ENCODE assay signal across 11 cellular contexts in the genomic region with DNA sequence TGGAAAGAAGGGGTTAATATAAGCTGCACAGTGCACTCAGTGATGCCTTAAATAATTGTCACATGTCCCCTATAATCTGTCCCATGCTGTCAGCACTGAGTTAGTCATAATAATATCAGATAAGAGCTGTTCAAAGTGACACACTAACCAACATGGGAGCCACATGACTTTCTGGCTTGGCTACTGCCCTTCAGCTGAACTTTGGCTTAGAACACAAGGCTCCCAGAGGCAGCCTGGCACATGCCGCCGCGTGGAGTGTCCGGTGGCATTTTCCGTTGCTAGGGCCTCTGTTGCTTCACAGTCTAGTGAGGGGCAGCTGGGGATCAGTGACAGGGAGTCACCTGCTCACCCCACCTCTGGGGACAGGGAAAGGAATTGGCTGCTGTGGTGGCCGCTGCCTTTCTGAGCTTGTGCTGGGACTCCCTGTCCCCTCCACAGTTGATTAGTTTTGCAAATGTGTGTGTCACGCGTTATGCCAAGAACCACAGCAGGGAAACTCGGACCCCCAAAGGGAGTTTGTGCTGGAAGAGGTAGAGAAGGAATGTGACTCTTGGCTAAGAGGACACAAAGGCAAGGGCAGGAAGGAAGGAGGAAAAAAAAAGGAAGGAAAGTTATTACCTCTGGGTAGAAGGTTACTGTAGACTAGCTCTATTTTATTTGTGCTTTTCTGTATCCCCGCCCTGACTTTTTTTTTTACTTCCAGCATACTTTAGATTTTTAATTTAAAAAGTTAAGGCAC. TPM values are rescaled to one million over a fixed set of nuclear protein-coding genes. Genes with fewer than 3 reads are reported as not detected.
DNase-seq lines count a peak whose midpoint lies in the region; ATAC-seq and TF ChIP-seq lines count a peak whose summit lies in the region.
"Had no signal": no experiment of that assay in that cellular context is flagged by ENCODE, and none has a peak within 500 bp of the region (broad histone marks: within the 10 kb centered on the region; RNA-seq: fewer than 3 reads in every experiment).

No MANE protein-coding gene starts in this region.

- no peak overlapping the region for H3K23ac ChIP-seq in mesendoderm (ENCODE audit: low read length)

- no peak overlapping the region for H3K27ac Mint-ChIP-seq in activated naive CD8-positive, alpha-beta T cell treated with anti-CD3 and anti-CD28 coated beads for 36 hours

- no peaks in the 10 kb centered on the region for H3K9me3 Mint-ChIP-seq in activated naive CD8-positive, alpha-beta T cell treated with anti-CD3 and anti-CD28 coated beads for 36 hours
- H3K9me3 Mint-ChIP-seq: neural crest cell had no signal

- WGBS in mesendoderm (ENCODE audit: extremely low coverage, insufficient coverage, low lambda C conversion rate): no CpG with 5 or more reads among the region's 10 CpGs
- WGBS in thyroid gland, 2 donors: 14 to 32% methylated on average over 10 of the region's 10 CpGs

- ATAC-seq in HG02884 (IDR thresholded peaks at IDR 0.05; ENCODE audit: unreplicated experiment) (no peak), GM21381 (IDR thresholded peaks at IDR 0.05; ENCODE audit: unreplicated experiment) (no peak), GM19455 (IDR thresholded peaks at IDR 0.05; ENCODE audit: unreplicated experiment) (no peak)

- H3K4me1 ChIP-seq in mesendoderm (ENCODE audit: control insufficient read depth, low read depth, low read length) (peaks cover 7% of the 10 kb centered on the region), thyroid gland (peaks cover 38 to 42% of the 10 kb centered on the region in 2 donors)

- H2AK5ac ChIP-seq in mesendoderm (ENCODE audit: low read length): no peak overlapping the region

- no peak overlapping the region for H3K27ac ChIP-seq in mesendoderm (ENCODE audit: low read depth, low read length)
- peak overlapping the region; percentile 58 to 93 (median 87) for H3K27ac ChIP-seq in thyroid gland

- TF ChIP-seq POLR2A in thyroid gland (IDR thresholded peaks at IDR 0.05): peak in 1 of 2 donors; percentile 73

- H4K5ac ChIP-seq in mesendoderm (ENCODE audit: low read length): no peak overlapping the region

- H3K4me3 ChIP-seq in fibroblast of mammary gland (ENCODE audit: control insufficient read depth, low read depth, low read length) (no peak overlapping the region), mesendoderm (ENCODE audit: low read length) (no peak overlapping the region), thyroid gland (replicated peaks in 1 of 3) (no peak overlapping the region)

- TF ChIP-seq CTCF in fibroblast of mammary gland (conservative IDR thresholded peaks at IDR 0.05; ENCODE audit: control insufficient read depth, insufficient read depth, low read depth, low read length) (no peak), thyroid gland (IDR thresholded peaks at IDR 0.05) (peak in 1 of 6 experiments; percentile 25)

- H3K4me1 Mint-ChIP-seq in activated naive CD8-positive, alpha-beta T cell treated with anti-CD3 and anti-CD28 coated beads for 36 hours: no peaks in the 10 kb centered on the region

- no peaks in the 10 kb centered on the region for H3K9me3 ChIP-seq in thyroid gland

- DNase-seq in SK-MEL-5 (ENCODE audit: low read depth, low spot score) (peak; percentile 95), fibroblast of mammary gland (ENCODE audit: low read depth) (peak; percentile 32), mesendoderm (peak; percentile 11), thyroid gland (peak; percentile 97 to 98)
- DNase-seq in activated naive CD8-positive, alpha-beta T cell treated with anti-CD3 and anti-CD28 coated beads for 36 hours: no peak
- DNase-seq: GDM1, NCI-H187 treated with DMSO at 0.1 percent for 48 hours had no signal

- no peaks in the 10 kb centered on the region for H3K79me2 ChIP-seq in mesendoderm (ENCODE audit: control insufficient read depth, insufficient read depth, low read length)

- no peak overlapping the region for H2BK120ac ChIP-seq in mesendoderm (ENCODE audit: low read depth, low read length)

- no peaks in the 10 kb centered on the region for H3K27me3 ChIP-seq in mesendoderm (ENCODE audit: insufficient read depth, low read length, poor library complexity)
- no peaks in the 10 kb centered on the region for H3K27me3 ChIP-seq in thyroid gland

- H3K36me3 Mint-ChIP-seq in activated naive CD8-positive, alpha-beta T cell treated with anti-CD3 and anti-CD28 coated beads for 36 hours: no peaks in the 10 kb centered on the region

- peaks cover 5% of the 10 kb centered on the region for H3K27me3 Mint-ChIP-seq in activated naive CD8-positive, alpha-beta T cell treated with anti-CD3 and anti-CD28 coated beads for 36 hours

- H2BK15ac ChIP-seq in mesendoderm (replicated peaks; ENCODE audit: low read depth): no peak overlapping the region

- intact Hi-C loops in thyroid gland (cut with DNase I): no loop called here

- no peaks in the 10 kb centered on the region for H3K79me1 ChIP-seq in mesendoderm (ENCODE audit: low read length)

- H4K8ac ChIP-seq in mesendoderm (ENCODE audit: low read depth, low read length): no peak overlapping the region

- no peak overlapping the region for H3K9ac ChIP-seq in mesendoderm (ENCODE audit: low read length)

- no peaks in the 10 kb centered on the region for H3K36me3 ChIP-seq in mesendoderm (ENCODE audit: control insufficient read depth, insufficient read depth, low read length)
- no peaks in the 10 kb centered on the region for H3K36me3 ChIP-seq in thyroid gland

- in situ Hi-C loops in SK-MEL-5 (cut with HindIII; ENCODE audit: low pct_unique_long_range_greater_than_20kb, low sequenced_read_pairs): no loop called here

- H3K56ac ChIP-seq in mesendoderm (ENCODE audit: low read length): no peak overlapping the region

- no peak overlapping the region for H3K18ac ChIP-seq in mesendoderm (ENCODE audit: low read length)

- no peak overlapping the region for H3K4me3 Mint-ChIP-seq in activated naive CD8-positive, alpha-beta T cell treated with anti-CD3 and anti-CD28 coated beads for 36 hours
- H3K4me3 Mint-ChIP-seq: neural crest cell had no signal

- no peak overlapping the region for H3K4ac ChIP-seq in mesendoderm (ENCODE audit: low read depth, low read length)

- no peak overlapping the region for H2BK5ac ChIP-seq in mesendoderm (ENCODE audit: low read length)

- no peak overlapping the region for H3K4me2 ChIP-seq in mesendoderm (ENCODE audit: low read length)

RNA-seq across cellular contexts. Expression of gene PPARGC1A, which starts 41.1 kb away (rescaled TPM):
- 88.7 and 101 TPM in 2 replicates for total RNA-seq in SK-MEL-5 (2014; rRNA removed; shearing (Covaris generic))
- 27.5 and 33.8 TPM in 2 replicates for polyA plus RNA-seq in SK-MEL-5 (2015; cell fraction: cytosol; rRNA removed)
- 37.1 and 42.3 TPM in 2 replicates for polyA plus RNA-seq in SK-MEL-5 (2015; cell fraction: nucleus; rRNA removed)
- 0.90 TPM for polyA plus RNA-seq in mesendoderm (2013, experiment 1 of 2)
- polyA plus RNA-seq in mesendoderm (2013, experiment 2 of 2): 1.1 TPM
- total RNA-seq in thyroid gland: 100 to 1,000 TPM in 2 of 4 donors, 10 to 100 TPM in 2; 58.5 to 128 (median 96.2) TPM
- not detected for total RNA-seq in activated naive CD8-positive, alpha-beta T cell treated with anti-CD3 and anti-CD28 coated beads for 36 hours

Comparison
In these comparisons a context has a peak if more than half of its experiments do, and no peak if none do; other contexts are left out.
1. RNA of gene PPARGC1A, which starts 41.1 kb away (total RNA-seq): 58.5 to 128 TPM in thyroid gland and 88.7 to 101 TPM in SK-MEL-5; not detected in activated naive CD8-positive, alpha-beta T cell treated with anti-CD3 and anti-CD28 coated beads for 36 hours; every median in the first group is over 10 times any median in the second.